In genomic region chr17:28702752-28703150, GRCh38 we compare ENCODE assay signal across 1 cellular context.
TF ChIP-seq lines count a peak whose summit lies in the region.

No MANE protein-coding gene starts in this region.

TF ChIP-seq in GM23338, 12 proteins besides CTCF, POLR2A, EP300 and RAD21:
- no peak for TF ChIP-seq ZNF114 (CRISPR knock-in tag; IDR thresholded peaks at IDR 0.05)
- TF ChIP-seq CREB1 (CRISPR knock-in tag; IDR thresholded peaks at IDR 0.05; ENCODE audit: low read depth) = no peak
- no peak for TF ChIP-seq EZH2 (IDR thresholded peaks at IDR 0.05; ENCODE audit: low read depth, unreplicated experiment)
- TF ChIP-seq ZNF331 (CRISPR knock-in tag; IDR thresholded peaks at IDR 0.05; ENCODE audit: low read depth) = no peak
- no peak for TF ChIP-seq NANOG (IDR thresholded peaks at IDR 0.05; ENCODE audit: borderline replicate concordance)
- no peak for TF ChIP-seq EZH2phosphoT487 (IDR thresholded peaks at IDR 0.05; ENCODE audit: unreplicated experiment)
- TF ChIP-seq, protein P1, sequence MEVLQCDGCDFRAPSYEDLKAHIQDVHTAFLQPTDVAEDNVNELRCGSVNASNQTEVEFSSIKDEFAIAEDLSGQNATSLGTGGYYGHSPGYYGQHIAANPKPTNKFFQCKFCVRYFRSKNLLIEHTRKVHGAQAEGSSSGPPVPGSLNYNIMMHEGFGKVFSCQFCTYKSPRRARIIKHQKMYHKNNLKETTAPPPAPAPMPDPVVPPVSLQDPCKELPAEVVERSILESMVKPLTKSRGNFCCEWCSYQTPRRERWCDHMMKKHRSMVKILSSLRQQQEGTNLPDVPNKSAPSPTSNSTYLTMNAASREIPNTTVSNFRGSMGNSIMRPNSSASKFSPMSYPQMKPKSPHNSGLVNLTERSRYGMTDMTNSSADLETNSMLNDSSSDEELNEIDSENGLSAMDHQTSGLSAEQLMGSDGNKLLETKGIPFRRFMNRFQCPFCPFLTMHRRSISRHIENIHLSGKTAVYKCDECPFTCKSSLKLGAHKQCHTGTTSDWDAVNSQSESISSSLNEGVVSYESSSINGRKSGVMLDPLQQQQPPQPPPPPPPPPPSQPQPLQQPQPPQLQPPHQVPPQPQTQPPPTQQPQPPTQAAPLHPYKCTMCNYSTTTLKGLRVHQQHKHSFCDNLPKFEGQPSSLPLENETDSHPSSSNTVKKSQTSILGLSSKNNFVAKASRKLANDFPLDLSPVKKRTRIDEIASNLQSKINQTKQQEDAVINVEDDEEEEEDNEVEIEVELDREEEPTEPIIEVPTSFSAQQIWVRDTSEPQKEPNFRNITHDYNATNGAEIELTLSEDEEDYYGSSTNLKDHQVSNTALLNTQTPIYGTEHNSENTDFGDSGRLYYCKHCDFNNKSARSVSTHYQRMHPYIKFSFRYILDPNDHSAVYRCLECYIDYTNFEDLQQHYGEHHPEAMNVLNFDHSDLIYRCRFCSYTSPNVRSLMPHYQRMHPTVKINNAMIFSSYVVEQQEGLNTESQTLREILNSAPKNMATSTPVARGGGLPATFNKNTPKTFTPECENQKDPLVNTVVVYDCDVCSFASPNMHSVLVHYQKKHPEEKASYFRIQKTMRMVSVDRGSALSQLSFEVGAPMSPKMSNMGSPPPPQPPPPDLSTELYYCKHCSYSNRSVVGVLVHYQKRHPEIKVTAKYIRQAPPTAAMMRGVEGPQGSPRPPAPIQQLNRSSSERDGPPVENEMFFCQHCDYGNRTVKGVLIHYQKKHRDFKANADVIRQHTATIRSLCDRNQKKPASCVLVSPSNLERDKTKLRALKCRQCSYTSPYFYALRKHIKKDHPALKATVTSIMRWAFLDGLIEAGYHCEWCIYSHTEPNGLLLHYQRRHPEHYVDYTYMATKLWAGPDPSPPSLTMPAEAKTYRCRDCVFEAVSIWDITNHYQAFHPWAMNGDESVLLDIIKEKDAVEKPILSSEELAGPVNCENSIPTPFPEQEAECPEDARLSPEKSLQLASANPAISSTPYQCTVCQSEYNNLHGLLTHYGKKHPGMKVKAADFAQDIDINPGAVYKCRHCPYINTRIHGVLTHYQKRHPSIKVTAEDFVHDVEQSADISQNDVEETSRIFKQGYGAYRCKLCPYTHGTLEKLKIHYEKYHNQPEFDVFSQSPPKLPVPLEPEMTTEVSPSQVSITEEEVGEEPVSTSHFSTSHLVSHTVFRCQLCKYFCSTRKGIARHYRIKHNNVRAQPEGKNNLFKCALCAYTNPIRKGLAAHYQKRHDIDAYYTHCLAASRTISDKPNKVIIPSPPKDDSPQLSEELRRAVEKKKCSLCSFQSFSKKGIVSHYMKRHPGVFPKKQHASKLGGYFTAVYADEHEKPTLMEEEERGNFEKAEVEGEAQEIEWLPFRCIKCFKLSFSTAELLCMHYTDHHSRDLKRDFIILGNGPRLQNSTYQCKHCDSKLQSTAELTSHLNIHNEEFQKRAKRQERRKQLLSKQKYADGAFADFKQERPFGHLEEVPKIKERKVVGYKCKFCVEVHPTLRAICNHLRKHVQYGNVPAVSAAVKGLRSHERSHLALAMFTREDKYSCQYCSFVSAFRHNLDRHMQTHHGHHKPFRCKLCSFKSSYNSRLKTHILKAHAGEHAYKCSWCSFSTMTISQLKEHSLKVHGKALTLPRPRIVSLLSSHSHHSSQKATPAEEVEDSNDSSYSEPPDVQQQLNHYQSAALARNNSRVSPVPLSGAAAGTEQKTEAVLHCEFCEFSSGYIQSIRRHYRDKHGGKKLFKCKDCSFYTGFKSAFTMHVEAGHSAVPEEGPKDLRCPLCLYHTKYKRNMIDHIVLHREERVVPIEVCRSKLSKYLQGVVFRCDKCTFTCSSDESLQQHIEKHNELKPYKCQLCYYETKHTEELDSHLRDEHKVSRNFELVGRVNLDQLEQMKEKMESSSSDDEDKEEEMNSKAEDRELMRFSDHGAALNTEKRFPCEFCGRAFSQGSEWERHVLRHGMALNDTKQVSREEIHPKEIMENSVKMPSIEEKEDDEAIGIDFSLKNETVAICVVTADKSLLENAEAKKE (CRISPR knock-in tag; IDR thresholded peaks at IDR 0.05) = no peak
- TF ChIP-seq REST (IDR thresholded peaks at IDR 0.05; ENCODE audit: unreplicated experiment) = no peak
- no peak for TF ChIP-seq JUNB (IDR thresholded peaks at IDR 0.05; ENCODE audit: unreplicated experiment)
- no peak; the same call in 1 of the 2 replicates for TF ChIP-seq POLR2AphosphoS5 (IDR thresholded peaks at IDR 0.05; ENCODE audit: low read depth)
- TF ChIP-seq ETS1 (IDR thresholded peaks at IDR 0.05) = no peak
- no peak for TF ChIP-seq STAT1 (IDR thresholded peaks at IDR 0.05; ENCODE audit: unreplicated experiment)
